ENCODE assay signal across 25 cellular contexts in the genomic region with DNA sequence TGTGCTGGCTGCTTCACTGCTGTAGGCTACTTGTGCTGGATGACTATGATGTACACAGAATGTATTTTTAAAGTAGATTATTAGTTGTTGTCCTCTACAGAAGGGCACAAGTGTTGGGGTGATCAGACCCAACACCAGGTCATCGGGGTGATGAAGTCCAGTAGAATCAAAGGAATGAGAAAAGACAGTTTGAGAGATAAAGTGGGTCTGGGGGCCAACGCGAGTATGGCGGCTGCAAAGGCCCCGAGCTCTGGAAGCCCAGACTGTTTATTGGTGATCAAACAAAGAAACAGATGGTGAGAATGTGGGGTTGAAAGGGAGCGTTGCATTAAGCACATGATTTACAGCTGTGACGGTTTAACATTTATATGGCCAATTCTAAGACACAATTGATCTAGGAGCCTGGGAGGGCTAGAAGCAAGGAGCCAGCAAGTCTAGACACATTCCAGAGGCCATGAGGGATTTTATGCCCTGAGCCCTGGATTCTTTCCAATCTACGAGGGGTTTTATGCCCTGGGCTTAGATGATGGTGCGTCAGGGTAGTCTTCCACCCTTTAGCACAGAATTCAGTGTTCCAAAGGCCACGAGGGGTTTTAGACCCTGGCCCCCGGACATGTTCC.
DNase-seq lines count a peak whose midpoint lies in the region; ATAC-seq, FAIRE-seq and TF ChIP-seq lines count a peak whose summit lies in the region.
"Had no signal": no experiment of that assay in that cellular context is flagged by ENCODE, and none has a peak within 500 bp of the region (broad histone marks: within the 10 kb centered on the region; RNA-seq: fewer than 3 reads in every experiment).

No MANE protein-coding gene starts in this region.

- RAD21 ChIA-PET in GM12878 (lab: Charles Lee; ENCODE audit: unreplicated experiment), result no interaction called here

- H3K27ac ChIP-seq in GM12878 (ENCODE audit: control insufficient read depth, insufficient read depth), result no peak overlapping the region
- no peak overlapping the region for H3K27ac ChIP-seq in esophagus muscularis mucosa (replicated peaks in 1 of 4)
- H3K27ac ChIP-seq: A549, C4-2B, sigmoid colon had no signal

- H3K9me3 Mint-ChIP-seq in activated T-cell treated with anti-CD3 and anti-CD28 coated beads, Interleukin-2, amount 50 U/mL, for 72 hours, result peaks cover 0 to 4% of the 10 kb centered on the region in 2 donors
- peaks cover 4 to 6% of the 10 kb centered on the region in 2 donors for H3K9me3 Mint-ChIP-seq in stimulated activated naive B cell treated with anti-CD40 and anti-IgM and Interleukin-4, amounts not matched to agents 10 μg/mL and 1 μg/mL and 100 μg/mL, for 72 hours

- POLR2A ChIA-PET in GM12878 (lab: Charles Lee), result no interaction called here

- H2AFZ ChIP-seq in GM12878 (ENCODE audit: control insufficient read depth, low read depth, low read length), result no peak overlapping the region

- no peak overlapping the region for H3K9ac ChIP-seq in GM12878 (ENCODE audit: control insufficient read depth, insufficient read depth, low read length)
- H3K9ac ChIP-seq: KMS-11 had no signal

- H3K27ac Mint-ChIP-seq in activated T-cell treated with anti-CD3 and anti-CD28 coated beads, Interleukin-2, amount 50 U/mL, for 72 hours, result peak overlapping the region; percentile 20
- H3K27ac Mint-ChIP-seq in stimulated activated naive B cell treated with anti-CD40 and anti-IgM and Interleukin-4, amounts not matched to agents 10 μg/mL and 1 μg/mL and 100 μg/mL, for 72 hours, result peak overlapping the region; percentile 31
- H3K27ac Mint-ChIP-seq: activated B cell treated with CpG ODN at 0.5 μM for 24 hours; activated CD8-positive, alpha-beta T cell treated with anti-CD3 and anti-CD28 coated beads, Interleukin-2, amount 10 ng/mL, durations not matched to agents 7 days and 5 days; nephron progenitor cell had no signal

- peak overlapping the region; percentile 46 for H3K4me2 ChIP-seq in GM12878 (ENCODE audit: control insufficient read depth, insufficient read depth)
- H3K4me2 ChIP-seq: A549 had no signal

- no peak for DNase-seq in activated T-cell treated with anti-CD3 and anti-CD28 coated beads, Interleukin-2, amount 50 U/mL, for 72 hours
- DNase-seq in activated T-cell treated with anti-CD3 and anti-CD28 coated beads for 4 hours (no peak), NCI-H446 (lab: John Stamatoyannopoulos, UW) (peak; percentile 69 to 91), GM12878 (ENCODE audit: low read depth, low spot score) (no peak), H54 (ENCODE audit: insufficient read length, low spot score) (no peak), esophagus muscularis mucosa (ENCODE audit: extremely low spot score) (no peak), NCI-H146 treated with DMSO at 0.1 percent for 48 hours (lab: John Stamatoyannopoulos, UW; ENCODE audit: unreplicated experiment) (no peak)
- no peak for DNase-seq in stimulated activated naive B cell treated with anti-CD40 and anti-IgM and Interleukin-4, amounts not matched to agents 10 μg/mL and 1 μg/mL and 100 μg/mL, for 72 hours
- DNase-seq: activated B cell treated with CpG ODN at 0.5 μM for 24 hours; activated CD8-positive, alpha-beta T cell treated with anti-CD3 and anti-CD28 coated beads, Interleukin-2, amount 10 ng/mL, durations not matched to agents 7 days and 5 days; activated T-cell treated with anti-CD3 and anti-CD28 coated beads, Interleukin-2, amount 50 U/mL, for 48 hours; effector CD8-positive, alpha-beta T cell; NCI-H748 treated with DMSO at 0.1 percent for 48 hours; nephron progenitor cell; posterior cingulate gyrus; sigmoid colon had no signal

- H4K20me1 ChIP-seq in GM12878 (ENCODE audit: control insufficient read depth, insufficient read depth), result no peaks in the 10 kb centered on the region

- no peak for FAIRE-seq in GM12878 (lab: Jason Lieb, UNC)
- FAIRE-seq in H54 (lab: Jason Lieb, UNC), result no peak
- FAIRE-seq: A549, D721Med, H1, RCC 7860 had no signal

- ATAC-seq in activated T-cell treated with anti-CD3 and anti-CD28 coated beads, Interleukin-2, amount 50 U/mL, for 72 hours (replicated peaks in 1 of 2), result no peak
- ATAC-seq in GM12878, result no peak
- no peak for ATAC-seq in stimulated activated naive B cell treated with anti-CD40 and anti-IgM and Interleukin-4, amounts not matched to agents 10 μg/mL and 1 μg/mL and 100 μg/mL, for 72 hours (replicated peaks)
- ATAC-seq: A549; activated CD8-positive, alpha-beta T cell treated with anti-CD3 and anti-CD28 coated beads, Interleukin-2, amount 10 ng/mL, durations not matched to agents 7 days and 5 days; esophagus mucosa; SK-N-SH treated with all-trans-retinoic acid at 6 μM for 48 hours had no signal

- intact Hi-C loops in GM12878 (cut with micrococcal nuclease; ENCODE audit: unreplicated experiment), result no loop called here
- intact Hi-C loops in esophagus muscularis mucosa (cut with DNase I), result no loop called here

- TF ChIP-seq CTCF in GM12878 (IDR thresholded peaks at IDR 0.05 in 2 of 3, conservative IDR thresholded peaks at IDR 0.05 in 1 of 3; ENCODE audit: control insufficient read depth in 2 of 3, extremely low read depth in 1 of 3, insufficient read depth in 1 of 3, low read depth in 3 of 3, low read length in 3 of 3) (no peak), esophagus muscularis mucosa (IDR thresholded peaks at IDR 0.05) (no peak)

- H3K36me3 ChIP-seq in GM12878 (ENCODE audit: control insufficient read depth in 2 of 2, insufficient read depth in 2 of 2, low read length in 1 of 2) (no peaks in the 10 kb centered on the region), esophagus muscularis mucosa (no peaks in the 10 kb centered on the region)
- H3K36me3 ChIP-seq: sigmoid colon had no signal

- CTCF ChIA-PET in GM12878 (lab: Yijun Ruan, JAX), result no interaction called here

- peaks cover 0 to 2% of the 10 kb centered on the region in 2 donors for H3K36me3 Mint-ChIP-seq in activated T-cell treated with anti-CD3 and anti-CD28 coated beads, Interleukin-2, amount 50 U/mL, for 72 hours (ENCODE audit: insufficient read depth in 2 of 2)
- H3K36me3 Mint-ChIP-seq in stimulated activated naive B cell treated with anti-CD40 and anti-IgM and Interleukin-4, amounts not matched to agents 10 μg/mL and 1 μg/mL and 100 μg/mL, for 72 hours, result peaks cover 11 to 14% of the 10 kb centered on the region in 2 donors
- H3K36me3 Mint-ChIP-seq: activated naive CD4-positive, alpha-beta T cell treated with anti-CD3 and anti-CD28 coated beads, Interleukin-2, amount 50 U/mL, for 72 hours had no signal

- TF ChIP-seq EP300 in GM12878 (IDR thresholded peaks at IDR 0.05; ENCODE audit: borderline replicate concordance in 1 of 2, control insufficient read depth in 1 of 2, low read depth in 2 of 2, low read length in 2 of 2), result no peak
- TF ChIP-seq EP300 in esophagus muscularis mucosa (IDR thresholded peaks at IDR 0.05), result no peak

- H3K4me1 ChIP-seq in GM12878 (ENCODE audit: control insufficient read depth, insufficient read depth, low read length), result peaks cover 36% of the 10 kb centered on the region
- peaks cover 0 to 6% (median 3%) of the 10 kb centered on the region in 4 donors for H3K4me1 ChIP-seq in esophagus muscularis mucosa
- H3K4me1 ChIP-seq: A549 had no signal

- H3K4me3 ChIP-seq in GM12878 (no peak overlapping the region), esophagus muscularis mucosa (no peak overlapping the region)
- H3K4me3 ChIP-seq: A549, sigmoid colon had no signal

- TF ChIP-seq POLR2A in GM12878 (IDR thresholded peaks at IDR 0.05; ENCODE audit: low read depth, low read length) (no peak), H54 (IDR thresholded peaks at IDR 0.05; ENCODE audit: low read depth, low read length) (no peak), esophagus muscularis mucosa (IDR thresholded peaks at IDR 0.05; ENCODE audit: low read depth) (no peak)

- H3K4me3 Mint-ChIP-seq in activated T-cell treated with anti-CD3 and anti-CD28 coated beads, Interleukin-2, amount 50 U/mL, for 72 hours, result no peak overlapping the region
- H3K4me3 Mint-ChIP-seq in stimulated activated naive B cell treated with anti-CD40 and anti-IgM and Interleukin-4, amounts not matched to agents 10 μg/mL and 1 μg/mL and 100 μg/mL, for 72 hours, result peak overlapping the region in 1 of 2 donors; percentile 9
- H3K4me3 Mint-ChIP-seq: activated B cell treated with CpG ODN at 0.5 μM for 24 hours; activated CD8-positive, alpha-beta T cell treated with anti-CD3 and anti-CD28 coated beads, Interleukin-2, amount 10 ng/mL, durations not matched to agents 7 days and 5 days; nephron progenitor cell had no signal

- BruUV-seq in GM12878 (replicated peaks; lab: Mats Ljungman, UMichigan), result no TSS peak

- no peaks in the 10 kb centered on the region for H3K27me3 ChIP-seq in GM12878 (replicated peaks in 1 of 2; ENCODE audit: control insufficient read depth in 2 of 2, insufficient read depth in 2 of 2, low read length in 1 of 2)
- no peaks in the 10 kb centered on the region for H3K27me3 ChIP-seq in esophagus muscularis mucosa
- H3K27me3 ChIP-seq: sigmoid colon had no signal

- WGBS in GM12878 (ENCODE audit: insufficient coverage, insufficient replicate concordance, low lambda C conversion rate, missing lambda C conversion rate), result 89% methylated on average over 11 of the region's 11 CpGs
- WGBS in esophagus muscularis mucosa, result 94% methylated on average over 10 of the region's 11 CpGs

- H3K27me3 Mint-ChIP-seq in activated T-cell treated with anti-CD3 and anti-CD28 coated beads, Interleukin-2, amount 50 U/mL, for 72 hours (ENCODE audit: low read depth), result no peaks in the 10 kb centered on the region
- H3K27me3 Mint-ChIP-seq in stimulated activated naive B cell treated with anti-CD40 and anti-IgM and Interleukin-4, amounts not matched to agents 10 μg/mL and 1 μg/mL and 100 μg/mL, for 72 hours, result no peaks in the 10 kb centered on the region
- H3K27me3 Mint-ChIP-seq: activated B cell treated with CpG ODN at 0.5 μM for 24 hours had no signal

- SMC1A ChIA-PET in GM12878 (lab: Charles Lee; ENCODE audit: uncharacterized antibody, unreplicated experiment), result interaction anchor here (1.2 to 1.4 kb wide), 3 partner anchors 10 to 87 kb away, joined by 3 to 6 read pairs (median 3); no protein-coding TSS in a partner anchor

- in situ Hi-C loops in GM12878 (cut with MboI), result no loop called here

- H3K4me1 Mint-ChIP-seq in activated T-cell treated with anti-CD3 and anti-CD28 coated beads, Interleukin-2, amount 50 U/mL, for 72 hours (ENCODE audit: low read depth), result peaks cover 10% of the 10 kb centered on the region
- peaks cover 5 to 12% of the 10 kb centered on the region in 2 donors for H3K4me1 Mint-ChIP-seq in stimulated activated naive B cell treated with anti-CD40 and anti-IgM and Interleukin-4, amounts not matched to agents 10 μg/mL and 1 μg/mL and 100 μg/mL, for 72 hours

- H3K9me3 ChIP-seq in GM12878 (replicated peaks; ENCODE audit: control insufficient read depth, insufficient read depth, low read length) (peaks cover 3% of the 10 kb centered on the region; the same call in 1 of the 3 replicates), esophagus muscularis mucosa (no peaks in the 10 kb centered on the region)
- H3K9me3 ChIP-seq: A549, sigmoid colon had no signal

- no peak for TF ChIP-seq RAD21 in GM12878 (IDR thresholded peaks at IDR 0.05; ENCODE audit: insufficient read depth, low read depth, low read length)

- no peaks in the 10 kb centered on the region for H3K79me2 ChIP-seq in GM12878 (ENCODE audit: control insufficient read depth, insufficient read depth, low read length)

Comparison
In these comparisons a context has a peak if more than half of its experiments do, and no peak if none do; other contexts are left out.
1. DNase-seq: peak in NCI-H446 (2 of 2); none in activated T-cell treated with anti-CD3 and anti-CD28 coated beads, Interleukin-2, amount 50 U/mL, for 72 hours (0 of 2), activated T-cell treated with anti-CD3 and anti-CD28 coated beads for 4 hours (single experiment), GM12878 (single experiment), stimulated activated naive B cell treated with anti-CD40 and anti-IgM and Interleukin-4, amounts not matched to agents 10 μg/mL and 1 μg/mL and 100 μg/mL, for 72 hours (single experiment), H54 (single experiment), esophagus muscularis mucosa (single experiment) and NCI-H146 treated with DMSO at 0.1 percent for 48 hours (single experiment).